ENCODE assay signal across 8 cellular contexts in the genomic region with DNA sequence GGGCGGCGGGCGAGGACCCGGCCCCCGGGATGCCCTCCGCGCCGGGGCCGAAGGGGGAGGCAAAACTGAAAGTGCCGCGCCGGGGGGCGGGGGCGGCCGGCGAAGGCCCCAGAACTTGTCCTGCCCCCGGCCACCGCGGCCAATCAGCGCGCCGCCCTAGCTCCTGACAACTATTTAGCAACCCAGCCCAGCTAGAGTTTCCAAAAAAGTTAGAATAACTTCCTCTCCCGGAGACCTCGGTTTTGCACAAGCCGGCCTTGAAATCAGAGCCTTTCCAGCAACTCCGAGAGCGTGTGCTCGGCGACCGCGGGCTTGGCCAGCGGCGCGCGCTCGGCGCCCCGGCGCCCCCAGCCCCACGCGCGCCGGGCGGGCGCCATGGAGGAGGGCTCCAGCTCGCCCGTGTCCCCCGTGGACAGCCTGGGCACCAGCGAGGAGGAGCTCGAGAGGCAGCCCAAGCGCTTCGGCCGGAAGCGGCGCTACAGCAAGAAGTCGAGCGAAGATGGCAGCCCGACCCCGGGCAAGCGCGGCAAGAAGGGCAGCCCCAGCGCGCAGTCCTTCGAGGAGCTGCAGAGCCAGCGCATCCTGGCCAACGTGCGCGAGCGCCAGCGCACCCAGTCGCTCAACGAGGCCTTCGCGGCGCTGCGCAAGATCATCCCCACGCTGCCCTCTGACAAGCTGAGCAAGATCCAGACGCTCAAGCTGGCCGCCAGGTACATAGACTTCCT. TPM values are rescaled to one million over a fixed set of nuclear protein-coding genes. Genes with fewer than 3 reads are reported as not detected.
A peak's percentile ranks its signal among the peaks of the same experiment; 100 is the strongest.
DNase-seq lines count a peak whose midpoint lies in the region; ATAC-seq, FAIRE-seq and TF ChIP-seq lines count a peak whose summit lies in the region.

A gene (plus strand): TSS at position 245 of the 725 bp plus-strand sequence. CDS start 131 bp downstream, at position 376.

- WGBS in A549 (ENCODE audit: missing lambda C conversion rate) = under 1% methylated on average over 32 of the region's 79 CpGs

- peak within 1 kb of the TSS; percentile 99 for H3K4me2 ChIP-seq in A549

- no peak for TF ChIP-seq RAD21 in A549 (conservative IDR thresholded peaks at IDR 0.05 in 1 of 2, IDR thresholded peaks at IDR 0.05 in 1 of 2)

- peak; percentile 60 to 80 for DNase-seq in A549 (ENCODE audit: low read depth in 1 of 2, low spot score in 1 of 2)
- DNase-seq in M059J (ENCODE audit: low read depth) = peak; percentile 83
- DNase-seq in epidermal melanocyte (ENCODE audit: insufficient read length, low spot score) = peak; percentile 81
- peak; percentile 60 for DNase-seq in mucosa of gallbladder (ENCODE audit: low spot score)
- no peak for DNase-seq in HAP-1 (ENCODE audit: low spot score in 2 of 2)
- DNase-seq in SHP77 treated with DMSO at 0.1 percent for 48 hours (lab: John Stamatoyannopoulos, UW) = no peak
- no peak for DNase-seq in superior temporal gyrus (ENCODE audit: extremely low spot score)

- CTCF ChIA-PET in A549 (lab: Yijun Ruan, JAX) = interaction anchor here (0.6 to 3.0 kb wide), 12 partner anchors 15 to 604 kb away, joined by 3 to 14 read pairs (median 4); no protein-coding TSS in a partner anchor

- H3K36me3 ChIP-seq in HAP-1 (replicated peaks) = no peaks in the 10 kb centered on the region

- H3K4me1 ChIP-seq in A549 (peaks cover 14% of the 10 kb centered on the region), HAP-1 (no peaks in the 10 kb centered on the region)

- TF ChIP-seq CTCF in A549 (IDR thresholded peaks at IDR 0.05) = 0 out of 3 replicates have a peak, but pooled peaks have one; percentile 10

- TF ChIP-seq EP300 in A549 (IDR thresholded peaks at IDR 0.05) = no peak

- POLR2A ChIA-PET in A549 (lab: Yijun Ruan, JAX) = interaction anchor here (0.6 to 1.7 kb wide), 5 partner anchors 14 to 565 kb away, joined by 3 to 10 read pairs (median 4); no protein-coding TSS in a partner anchor

- in situ Hi-C loops in HAP-1 (cut with MboI; ENCODE audit: low sequenced_read_pairs) = no loop called here

- peaks cover 55% of the 10 kb centered on the region for H3K27me3 ChIP-seq in HAP-1 (ENCODE audit: low read depth)

- H3K9me3 ChIP-seq in A549 (no peaks in the 10 kb centered on the region), HAP-1 (no peaks in the 10 kb centered on the region)

- peak within 1 kb of the TSS; percentile 91 to 96 for H3K27ac ChIP-seq in A549

- peak; percentile 5 for TF ChIP-seq POLR2A in A549 (IDR thresholded peaks at IDR 0.05; ENCODE audit: low read length)

- H3K4me3 ChIP-seq in A549 = peak within 1 kb of the TSS; percentile 94
- H3K4me3 ChIP-seq in HAP-1 = no peak within 1 kb of the TSS

- no peak for FAIRE-seq in A549 (lab: Jason Lieb, UNC)

- ATAC-seq in A549 = peak; percentile 73 to 79
- no peak for ATAC-seq in HG02884 (IDR thresholded peaks at IDR 0.05; ENCODE audit: unreplicated experiment)

TF ChIP-seq in A549, 52 proteins besides CTCF, POLR2A, EP300 and RAD21 (continues in another document):
- TF ChIP-seq FOSL2 (IDR thresholded peaks at IDR 0.05) (no peak), FOSL2 (CRISPR knock-in tag; IDR thresholded peaks at IDR 0.05) (no peak), RCOR1 (IDR thresholded peaks at IDR 0.05; ENCODE audit: low read depth, low read length) (no peak), MYC (IDR thresholded peaks at IDR 0.05; ENCODE audit: borderline replicate concordance, low read length) (no peak), ZFP36 (IDR thresholded peaks at IDR 0.05; ENCODE audit: borderline replicate concordance, partially characterized antibody) (no peak), ESRRA (IDR thresholded peaks at IDR 0.05; ENCODE audit: borderline replicate concordance, low read length) (no peak), ZSCAN20 (CRISPR knock-in tag; IDR thresholded peaks at IDR 0.05) (no peak), RNF2 (IDR thresholded peaks at IDR 0.05; ENCODE audit: borderline replicate concordance, low read depth) (0 out of 2 replicates have a peak, but pooled peaks have one; percentile 31), NFE2L2 (conservative IDR thresholded peaks at IDR 0.05; ENCODE audit: low read length) (no peak), HOXA7 (CRISPR knock-in tag; IDR thresholded peaks at IDR 0.05) (no peak), SMC3 (IDR thresholded peaks at IDR 0.05) (peak; percentile 26; the same call in 1 of the 3 replicates), PHF8 (IDR thresholded peaks at IDR 0.05; ENCODE audit: borderline replicate concordance, low read depth) (no peak), CHD2 (IDR thresholded peaks at IDR 0.05; ENCODE audit: low read length, partially characterized antibody) (no peak), ZC3H11A (IDR thresholded peaks at IDR 0.05) (no peak), RFX5 (IDR thresholded peaks at IDR 0.05) (no peak), FOXS1 (CRISPR knock-in tag; IDR thresholded peaks at IDR 0.05) (no peak), TFCP2L1 (CRISPR knock-in tag; IDR thresholded peaks at IDR 0.05) (no peak), JUN (IDR thresholded peaks at IDR 0.05) (peak in 1 of 2 experiments; percentile 58; a peak in 3 of 5 replicates), JUNB (IDR thresholded peaks at IDR 0.05) (no peak), EHMT2 (IDR thresholded peaks at IDR 0.05; ENCODE audit: low read depth) (no peak), MAFK (IDR thresholded peaks at IDR 0.05; ENCODE audit: partially characterized antibody) (no peak), CEBPB (IDR thresholded peaks at IDR 0.05) (peak; percentile 16 to 47; a peak in 3 of 4 replicates), RARB (CRISPR knock-in tag; IDR thresholded peaks at IDR 0.05) (no peak)
- TF ChIP-seq, protein P1, sequence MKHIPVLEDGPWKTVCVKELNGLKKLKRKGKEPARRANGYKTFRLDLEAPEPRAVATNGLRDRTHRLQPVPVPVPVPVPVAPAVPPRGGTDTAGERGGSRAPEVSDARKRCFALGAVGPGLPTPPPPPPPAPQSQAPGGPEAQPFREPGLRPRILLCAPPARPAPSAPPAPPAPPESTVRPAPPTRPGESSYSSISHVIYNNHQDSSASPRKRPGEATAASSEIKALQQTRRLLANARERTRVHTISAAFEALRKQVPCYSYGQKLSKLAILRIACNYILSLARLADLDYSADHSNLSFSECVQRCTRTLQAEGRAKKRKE (CRISPR knock-in tag; IDR thresholded peaks at IDR 0.05; ENCODE audit: low read depth) = no peak
- TF ChIP-seq, protein P2, sequence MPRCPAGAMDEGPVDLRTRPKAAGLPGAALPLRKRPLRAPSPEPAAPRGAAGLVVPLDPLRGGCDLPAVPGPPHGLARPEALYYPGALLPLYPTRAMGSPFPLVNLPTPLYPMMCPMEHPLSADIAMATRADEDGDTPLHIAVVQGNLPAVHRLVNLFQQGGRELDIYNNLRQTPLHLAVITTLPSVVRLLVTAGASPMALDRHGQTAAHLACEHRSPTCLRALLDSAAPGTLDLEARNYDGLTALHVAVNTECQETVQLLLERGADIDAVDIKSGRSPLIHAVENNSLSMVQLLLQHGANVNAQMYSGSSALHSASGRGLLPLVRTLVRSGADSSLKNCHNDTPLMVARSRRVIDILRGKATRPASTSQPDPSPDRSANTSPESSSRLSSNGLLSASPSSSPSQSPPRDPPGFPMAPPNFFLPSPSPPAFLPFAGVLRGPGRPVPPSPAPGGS (IDR thresholded peaks at IDR 0.05) = 0 out of 3 replicates have a peak, but pooled peaks have one; percentile 54
- TF ChIP-seq, protein P3, sequence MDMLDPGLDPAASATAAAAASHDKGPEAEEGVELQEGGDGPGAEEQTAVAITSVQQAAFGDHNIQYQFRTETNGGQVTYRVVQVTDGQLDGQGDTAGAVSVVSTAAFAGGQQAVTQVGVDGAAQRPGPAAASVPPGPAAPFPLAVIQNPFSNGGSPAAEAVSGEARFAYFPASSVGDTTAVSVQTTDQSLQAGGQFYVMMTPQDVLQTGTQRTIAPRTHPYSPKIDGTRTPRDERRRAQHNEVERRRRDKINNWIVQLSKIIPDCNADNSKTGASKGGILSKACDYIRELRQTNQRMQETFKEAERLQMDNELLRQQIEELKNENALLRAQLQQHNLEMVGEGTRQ (IDR thresholded peaks at IDR 0.05) = no peak
- TF ChIP-seq, protein P4, sequence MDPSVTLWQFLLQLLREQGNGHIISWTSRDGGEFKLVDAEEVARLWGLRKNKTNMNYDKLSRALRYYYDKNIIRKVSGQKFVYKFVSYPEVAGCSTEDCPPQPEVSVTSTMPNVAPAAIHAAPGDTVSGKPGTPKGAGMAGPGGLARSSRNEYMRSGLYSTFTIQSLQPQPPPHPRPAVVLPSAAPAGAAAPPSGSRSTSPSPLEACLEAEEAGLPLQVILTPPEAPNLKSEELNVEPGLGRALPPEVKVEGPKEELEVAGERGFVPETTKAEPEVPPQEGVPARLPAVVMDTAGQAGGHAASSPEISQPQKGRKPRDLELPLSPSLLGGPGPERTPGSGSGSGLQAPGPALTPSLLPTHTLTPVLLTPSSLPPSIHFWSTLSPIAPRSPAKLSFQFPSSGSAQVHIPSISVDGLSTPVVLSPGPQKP (IDR thresholded peaks at IDR 0.05; ENCODE audit: low read depth, low read length) = no peak
- TF ChIP-seq, protein P5, sequence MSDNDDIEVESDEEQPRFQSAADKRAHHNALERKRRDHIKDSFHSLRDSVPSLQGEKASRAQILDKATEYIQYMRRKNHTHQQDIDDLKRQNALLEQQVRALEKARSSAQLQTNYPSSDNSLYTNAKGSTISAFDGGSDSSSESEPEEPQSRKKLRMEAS (IDR thresholded peaks at IDR 0.05) = no peak
- TF ChIP-seq, protein P6, sequence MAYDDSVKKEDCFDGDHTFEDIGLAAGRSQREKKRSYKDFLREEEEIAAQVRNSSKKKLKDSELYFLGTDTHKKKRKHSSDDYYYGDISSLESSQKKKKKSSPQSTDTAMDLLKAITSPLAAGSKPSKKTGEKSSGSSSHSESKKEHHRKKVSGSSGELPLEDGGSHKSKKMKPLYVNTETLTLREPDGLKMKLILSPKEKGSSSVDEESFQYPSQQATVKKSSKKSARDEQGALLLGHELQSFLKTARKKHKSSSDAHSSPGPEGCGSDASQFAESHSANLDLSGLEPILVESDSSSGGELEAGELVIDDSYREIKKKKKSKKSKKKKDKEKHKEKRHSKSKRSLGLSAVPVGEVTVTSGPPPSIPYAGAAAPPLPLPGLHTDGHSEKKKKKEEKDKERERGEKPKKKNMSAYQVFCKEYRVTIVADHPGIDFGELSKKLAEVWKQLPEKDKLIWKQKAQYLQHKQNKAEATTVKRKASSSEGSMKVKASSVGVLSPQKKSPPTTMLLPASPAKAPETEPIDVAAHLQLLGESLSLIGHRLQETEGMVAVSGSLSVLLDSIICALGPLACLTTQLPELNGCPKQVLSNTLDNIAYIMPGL (CRISPR knock-in tag; IDR thresholded peaks at IDR 0.05; ENCODE audit: borderline replicate concordance) = no peak

RNA-seq across cellular contexts. Expression of the gene that starts here (rescaled TPM):
- polyA plus RNA-seq in A549 (2011; rRNA removed) = 5.4 and 8.2 TPM in 2 replicates
- 22.0 and 31.0 TPM in 2 replicates for polyA plus RNA-seq in A549 (2012; cell fraction: cytosol; rRNA removed)
- polyA plus RNA-seq in A549 (2012; cell fraction: nucleus; rRNA removed) = 19.3 and 23.2 TPM in 2 replicates
- polyA plus RNA-seq in A549 (2017; fragmentation: RNase III; extraction: RNeasy Plus Mini Kit Qiagen cat#74134 plus additional on column Dnase treatment) = 6.0 to 8.7 TPM (median 7.1 TPM) in 3 replicates
- 3.6 and 6.2 TPM in 2 replicates for polyA minus RNA-seq in A549 (2011; rRNA and poly(A)+ RNA removed)
- total RNA-seq in M059J (2014; rRNA removed; shearing (Covaris generic)) = 21.0 and 24.7 TPM in 2 replicates
- 5.9 TPM for total RNA-seq in mucosa of gallbladder

Comparison
In these comparisons a context has a peak if more than half of its experiments do, and no peak if none do; other contexts are left out.
1. DNase-seq: peak in A549 (2 of 2), M059J (single experiment), epidermal melanocyte (single experiment) and mucosa of gallbladder (single experiment); none in HAP-1 (0 of 2), SHP77 treated with DMSO at 0.1 percent for 48 hours (single experiment) and superior temporal gyrus (single experiment).